1 cellular context compared by ENCODE assay signal in genomic region chr2:232502513-232502900, GRCh38.
TF ChIP-seq lines count a peak whose summit lies in the region.

No MANE protein-coding gene starts in this region.

TF ChIP-seq in HepG2, 621 proteins besides CTCF, POLR2A, EP300 and RAD21:
- TF ChIP-seq ARID4A (CRISPR knock-in tag; IDR thresholded peaks at IDR 0.05; ENCODE audit: borderline replicate concordance), result 0 out of 2 replicates have a peak, but pooled peaks have one; percentile 2
- no peak for TF ChIP-seq ZMYM4 (CRISPR knock-in tag; IDR thresholded peaks at IDR 0.05)
- no peak for TF ChIP-seq HNRNPLL (IDR thresholded peaks at IDR 0.05; ENCODE audit: low read depth, low read length, poor library complexity, severe bottlenecking)
- TF ChIP-seq, protein P1, sequence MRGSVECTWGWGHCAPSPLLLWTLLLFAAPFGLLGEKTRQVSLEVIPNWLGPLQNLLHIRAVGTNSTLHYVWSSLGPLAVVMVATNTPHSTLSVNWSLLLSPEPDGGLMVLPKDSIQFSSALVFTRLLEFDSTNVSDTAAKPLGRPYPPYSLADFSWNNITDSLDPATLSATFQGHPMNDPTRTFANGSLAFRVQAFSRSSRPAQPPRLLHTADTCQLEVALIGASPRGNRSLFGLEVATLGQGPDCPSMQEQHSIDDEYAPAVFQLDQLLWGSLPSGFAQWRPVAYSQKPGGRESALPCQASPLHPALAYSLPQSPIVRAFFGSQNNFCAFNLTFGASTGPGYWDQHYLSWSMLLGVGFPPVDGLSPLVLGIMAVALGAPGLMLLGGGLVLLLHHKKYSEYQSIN (CRISPR knock-in tag; IDR thresholded peaks at IDR 0.05; ENCODE audit: borderline replicate concordance), result no peak
- TF ChIP-seq ZBTB7A (CRISPR knock-in tag; IDR thresholded peaks at IDR 0.05), result peak; percentile 57; the same call in 1 of the 2 replicates
